In the genomic region with DNA sequence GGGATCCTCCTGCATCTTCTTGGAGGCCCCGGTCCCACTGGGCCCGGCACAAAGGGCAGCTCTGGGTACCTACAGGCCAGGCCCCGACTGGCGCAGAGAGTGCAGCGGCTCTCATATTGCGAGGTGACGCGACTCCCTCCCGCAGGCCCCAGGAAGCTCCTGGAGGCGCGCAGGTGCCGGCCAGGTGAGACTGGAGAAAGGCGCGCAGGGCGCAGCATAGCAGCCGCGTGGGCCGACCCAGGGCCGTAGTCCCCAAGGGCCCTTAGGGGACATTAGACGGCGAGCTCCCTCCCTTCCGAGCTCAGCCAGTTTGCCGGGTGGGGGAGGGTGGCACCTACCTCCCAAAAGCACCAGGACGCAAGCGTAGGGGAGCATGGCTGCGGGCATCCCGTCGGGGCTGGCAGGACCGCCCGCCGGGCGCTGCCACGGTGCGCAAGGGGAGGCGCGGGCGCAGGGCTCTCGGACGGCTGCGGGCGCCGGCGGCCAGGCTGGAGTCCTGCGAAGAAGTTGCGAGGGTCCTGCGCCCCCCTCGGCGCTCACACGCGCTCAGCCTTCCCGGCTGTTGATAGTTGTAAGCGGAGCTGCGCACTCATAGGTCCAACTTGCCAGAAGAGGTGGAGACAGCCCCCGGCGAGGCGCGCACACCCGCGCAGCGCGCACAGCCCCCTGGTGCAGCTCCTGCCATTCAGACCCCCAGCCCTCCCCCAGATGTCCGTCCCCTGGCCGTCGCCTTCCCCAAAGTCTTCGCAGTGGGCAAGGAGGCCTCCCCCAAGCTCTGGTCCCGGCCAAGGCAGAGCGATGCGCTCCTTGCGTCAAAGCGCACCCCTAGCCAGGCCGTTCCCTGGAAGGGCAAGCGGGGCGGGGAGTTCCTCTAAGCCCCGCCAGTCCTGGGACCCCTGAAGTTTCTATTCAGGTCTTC, we compare ENCODE assay signal across 14 cellular contexts. TPM values are rescaled to one million over a fixed set of nuclear protein-coding genes. Genes with fewer than 3 reads are reported as not detected.
DNase-seq lines count a peak whose midpoint lies in the region; ATAC-seq and TF ChIP-seq lines count a peak whose summit lies in the region.
"Had no signal": no experiment of that assay in that cellular context is flagged by ENCODE, and none has a peak within 500 bp of the region (broad histone marks: within the 10 kb centered on the region; RNA-seq: fewer than 3 reads in every experiment).

No MANE protein-coding gene starts in this region.

- H3K9me3 ChIP-seq in AG04450 (ENCODE audit: control insufficient read depth, insufficient read depth, low read length), result no peaks in the 10 kb centered on the region; the same call in 1 of the 2 replicates
- no peaks in the 10 kb centered on the region for H3K9me3 ChIP-seq in muscle layer of duodenum (ENCODE audit: control insufficient read depth in 1 of 2, low read length in 2 of 2)

- DNase-seq in AG04450 (ENCODE audit: low read depth, low spot score) (no peak), RPMI7951 (ENCODE audit: low read depth) (peak; percentile 69), fibroblast of peridontal ligament (ENCODE audit: extremely low read depth) (peak; percentile 44), NCI-H2081 (lab: John Stamatoyannopoulos, UW) (no peak), posterior vena cava (ENCODE audit: low spot score) (no peak), NCI-H1048 (lab: John Stamatoyannopoulos, UW) (no peak)
- DNase-seq: activated CD4-positive, alpha-beta T cell treated with anti-CD3 and anti-CD28 coated beads, Interleukin-2, amount 10 ng/mL, durations not matched to agents 24 days and 14 days; AML-193; kidney glomerular epithelial cell; NCI-H1417 treated with DMSO at 0.1 percent for 48 hours had no signal

- no peak for TF ChIP-seq CTCF in AG04450 (IDR thresholded peaks at IDR 0.05; ENCODE audit: low read depth, low read length)

- H3K4me3 ChIP-seq in AG04450 (ENCODE audit: low read depth, low read length), result peak overlapping the region; percentile 77
- H3K4me3 ChIP-seq in muscle layer of duodenum (ENCODE audit: low read depth in 1 of 2, low read length in 2 of 2), result peak overlapping the region; percentile 16 to 57
- H3K4me3 ChIP-seq: GM12878 had no signal

- intact Hi-C loops in posterior vena cava (cut with DNase I), result loop anchor here in 1 of 2 donors (10.0 kb wide), 1 partner anchor 60 kb away; no protein-coding TSS in a partner anchor

- CTCF ChIA-PET in AG04450 (lab: Charles Lee), result interaction anchor here (0.6 kb wide), 1 partner anchor 31 kb away, joined by 3 read pairs; no protein-coding TSS in a partner anchor

- H3K27me3 ChIP-seq in AG04450 (ENCODE audit: control insufficient read depth, insufficient read depth, low read length), result no peaks in the 10 kb centered on the region
- peaks cover 13% of the 10 kb centered on the region for H3K27me3 ChIP-seq in muscle layer of duodenum (ENCODE audit: low read depth, low read length)

- POLR2A ChIA-PET in AG04450 (lab: Yijun Ruan, JAX), result interaction anchor here (0.6 to 1.6 kb wide), 5 partner anchors 8 to 176 kb away, joined by 3 to 8 read pairs (median 3); a partner anchor contains a TSS

- no peaks in the 10 kb centered on the region for H3K36me3 ChIP-seq in muscle layer of duodenum (ENCODE audit: control insufficient read depth in 1 of 2, insufficient read depth in 2 of 2, low read length in 2 of 2)

- ATAC-seq in HG03469 (IDR thresholded peaks at IDR 0.05; ENCODE audit: unreplicated experiment), result no peak
- ATAC-seq: GM12878; stimulated activated effector memory CD8-positive, alpha-beta T cell treated with anti-CD3 and anti-CD28 coated beads, Interleukin-12 subunit alpha, Interleukin-12 subunit beta, amount 100 ng/mL, for 72 hours had no signal

- peaks cover 0 to 5% of the 10 kb centered on the region in 2 donors for H3K4me1 ChIP-seq in muscle layer of duodenum (ENCODE audit: control insufficient read depth in 1 of 2, insufficient read depth in 2 of 2, low read length in 2 of 2)

- H3K27ac ChIP-seq in AG04450 (ENCODE audit: low read depth, low read length) (peak overlapping the region; percentile 52), muscle layer of duodenum (ENCODE audit: low read length) (no peak overlapping the region)

RNA-seq across cellular contexts. Expression of a gene that starts 0.6 kb away (rescaled TPM):
- polyA plus RNA-seq in AG04450 (2011; rRNA removed), result 8.6 and 14.5 TPM in 2 replicates
- polyA minus RNA-seq in AG04450 (2011; rRNA and poly(A)+ RNA removed), result 8.3 and 10.1 TPM in 2 replicates
- 122 and 149 TPM in 2 replicates for total RNA-seq in RPMI7951 (2014; rRNA removed; shearing (Covaris generic))
- total RNA-seq in posterior vena cava, result 1 to 10 TPM in 1 of 2 donors, under 1 TPM in 1; 0.88 to 1.5 TPM
- total RNA-seq: activated CD4-positive, alpha-beta T cell treated with anti-CD3 and anti-CD28 coated beads, Interleukin-2, amount 10 ng/mL, durations not matched to agents 24 days and 14 days; GM12878 had no signal

Comparison
In these comparisons a context has a peak if more than half of its experiments do, and no peak if none do; other contexts are left out.
1. DNase-seq: peak in RPMI7951 (single experiment) and fibroblast of peridontal ligament (single experiment); none in AG04450 (single experiment), NCI-H2081 (0 of 2), posterior vena cava (single experiment) and NCI-H1048 (single experiment).
2. RNA of a gene that starts 0.6 kb away (total RNA-seq): 122 to 149 TPM in RPMI7951; 0.88 to 1.5 TPM in posterior vena cava; every median in the first group is over 10 times any median in the second.